ENCODE assay signal across 8 cellular contexts in the genomic region with DNA sequence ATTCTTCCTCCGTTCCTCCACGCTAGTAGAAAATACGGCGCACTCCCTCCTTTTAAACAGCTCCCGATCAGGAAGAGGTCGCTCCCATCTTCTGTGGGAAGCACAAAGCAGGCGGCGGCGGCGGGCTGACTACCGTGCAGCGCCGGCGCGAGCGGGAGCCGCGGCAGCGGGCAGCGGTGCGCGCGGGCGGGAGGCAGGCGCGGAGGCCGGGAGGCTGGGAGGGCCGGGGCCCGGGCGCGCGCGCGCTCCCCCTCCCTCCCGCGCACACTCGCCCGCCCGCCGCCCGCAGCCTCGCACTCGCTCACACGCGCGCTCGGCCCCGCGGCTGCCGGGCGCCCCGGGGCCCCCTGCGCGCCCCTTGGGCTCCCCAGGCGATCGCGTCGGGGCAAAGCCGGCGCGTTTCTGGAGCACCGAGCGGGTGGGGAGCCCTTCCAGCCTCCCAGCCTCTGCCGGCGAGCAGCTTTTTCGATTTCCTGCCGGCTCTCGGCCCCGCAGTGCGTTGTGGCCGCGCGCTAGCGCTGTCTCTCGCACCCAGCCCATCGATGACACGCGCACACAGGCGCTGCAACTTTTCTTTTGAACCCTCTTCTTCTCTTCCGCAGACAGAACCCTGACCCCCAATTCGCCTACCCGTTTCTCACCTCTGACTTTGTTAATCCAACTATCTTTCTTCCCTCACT. TPM values are rescaled to one million over a fixed set of nuclear protein-coding genes. Genes with fewer than 3 reads are reported as not detected.
A peak's percentile ranks its signal among the peaks of the same experiment; 100 is the strongest.
DNase-seq lines count a peak whose midpoint lies in the region; ATAC-seq, FAIRE-seq and TF ChIP-seq lines count a peak whose summit lies in the region.

A gene (minus strand): TSS at position 165 of the 680 bp plus-strand sequence.

- FAIRE-seq in RCC 7860 (lab: Jason Lieb, UNC), result no peak

- CTCF ChIA-PET in CD8-positive, alpha-beta T cell (lab: Charles Lee), result no interaction called here
- CTCF ChIA-PET in Panc1 (lab: Charles Lee), result interaction anchor here (0.7 kb wide), 1 partner anchor 1232 kb away, joined by 4 read pairs; no protein-coding TSS in a partner anchor

- no peaks in the 10 kb centered on the region for H3K36me3 ChIP-seq in CD8-positive, alpha-beta T cell (ENCODE audit: insufficient read depth, low read length)
- H3K36me3 ChIP-seq in Panc1 (ENCODE audit: control insufficient read depth, insufficient read depth, low read length) (no peaks in the 10 kb centered on the region), duodenal mucosa (ENCODE audit: control insufficient read depth in 1 of 2, insufficient read depth in 2 of 2, low read length in 2 of 2) (no peaks in the 10 kb centered on the region)

- no peaks in the 10 kb centered on the region for H3K9me3 ChIP-seq in CD8-positive, alpha-beta T cell (ENCODE audit: low read length)
- no peaks in the 10 kb centered on the region for H3K9me3 ChIP-seq in Panc1 (ENCODE audit: control insufficient read depth, insufficient read depth, low read depth, low read length)
- no peaks in the 10 kb centered on the region for H3K9me3 ChIP-seq in duodenal mucosa (ENCODE audit: control insufficient read depth in 1 of 2, low read length in 2 of 2)

- no TSS peak for BruUV-seq in Panc1 (replicated peaks; lab: Mats Ljungman, UMichigan)

- intact Hi-C loops in CD8-positive, alpha-beta T cell (cut with DNase I, micrococcal nuclease), result no loop called here
- intact Hi-C loops in Panc1 (cut with micrococcal nuclease; ENCODE audit: unreplicated experiment), result no loop called here

- TF ChIP-seq CTCF in CD8-positive, alpha-beta T cell (IDR thresholded peaks at IDR 0.05), result no peak
- no peak for TF ChIP-seq CTCF in Panc1 (IDR thresholded peaks at IDR 0.05)

- no peaks in the 10 kb centered on the region for H3K4me1 ChIP-seq in CD8-positive, alpha-beta T cell (ENCODE audit: insufficient read depth, low read length)
- H3K4me1 ChIP-seq in Panc1 (ENCODE audit: control insufficient read depth, insufficient read depth, low read length) (peaks cover 4% of the 10 kb centered on the region; the same call in 1 of the 2 replicates), duodenal mucosa (ENCODE audit: control insufficient read depth in 1 of 2, insufficient read depth in 2 of 2, low read length in 2 of 2) (peaks cover 0 to 18% of the 10 kb centered on the region in 2 donors)

- H3K27me3 ChIP-seq in CD8-positive, alpha-beta T cell (ENCODE audit: insufficient read depth, low read length), result no peaks in the 10 kb centered on the region
- H3K27me3 ChIP-seq in Panc1 (ENCODE audit: control insufficient read depth, insufficient read depth, low read length) (peaks cover 12% of the 10 kb centered on the region), duodenal mucosa (ENCODE audit: control insufficient read depth in 1 of 2, insufficient read depth in 2 of 2, low read length in 2 of 2) (no peaks in the 10 kb centered on the region)

- no peak for ATAC-seq in CD8-positive, alpha-beta T cell
- ATAC-seq in GM21619 (IDR thresholded peaks at IDR 0.05; ENCODE audit: unreplicated experiment) (peak; percentile 41), Panc1 (peak; percentile 82), memory B cell (ENCODE audit: low read depth) (peak; percentile 17)

- peaks cover 15% of the 10 kb centered on the region for H3K4me1 Mint-ChIP-seq in CD8-positive, alpha-beta T cell (ENCODE audit: low read depth)
- H3K4me1 Mint-ChIP-seq in memory B cell, result peaks cover 15% of the 10 kb centered on the region

- POLR2A ChIA-PET in CD8-positive, alpha-beta T cell (lab: Charles Lee), result no interaction called here
- POLR2A ChIA-PET in Panc1 (lab: Charles Lee), result no interaction called here

- H3K4me3 ChIP-seq in CD8-positive, alpha-beta T cell (ENCODE audit: low read depth, low read length), result no peak within 1 kb of the TSS
- H3K4me3 ChIP-seq in Panc1 (ENCODE audit: low read depth in 2 of 2, low read length in 2 of 2), result peak within 1 kb of the TSS; percentile 48 to 51
- H3K4me3 ChIP-seq in duodenal mucosa (ENCODE audit: low read depth in 1 of 2, low read length in 2 of 2), result peak within 1 kb of the TSS; percentile 66 to 85

- no peak for DNase-seq in CD8-positive, alpha-beta T cell
- DNase-seq in Panc1 (ENCODE audit: low read depth, low spot score) (no peak), memory B cell (ENCODE audit: low spot score in 2 of 2) (no peak), RCC 7860 (ENCODE audit: low spot score) (no peak)
- no peak for DNase-seq in effector CD8-positive, alpha-beta T cell (lab: John Stamatoyannopoulos, UW)

- H3K27me3 Mint-ChIP-seq in CD8-positive, alpha-beta T cell (ENCODE audit: low read depth), result peaks cover 31% of the 10 kb centered on the region
- H3K27me3 Mint-ChIP-seq in memory B cell, result peaks cover 14% of the 10 kb centered on the region

- peak within 1 kb of the TSS; percentile 34 to 73 for H3K9ac ChIP-seq in duodenal mucosa (ENCODE audit: low read depth in 1 of 2, low read length in 2 of 2)

- no peak within 1 kb of the TSS for H3K27ac Mint-ChIP-seq in CD8-positive, alpha-beta T cell
- H3K27ac Mint-ChIP-seq in memory B cell, result no peak within 1 kb of the TSS

- H3K36me3 Mint-ChIP-seq in CD8-positive, alpha-beta T cell, result no peaks in the 10 kb centered on the region
- peaks cover 2% of the 10 kb centered on the region for H3K36me3 Mint-ChIP-seq in memory B cell

- peak within 1 kb of the TSS; percentile 63 for H3K4me3 Mint-ChIP-seq in CD8-positive, alpha-beta T cell
- peak within 1 kb of the TSS; percentile 76 for H3K4me3 Mint-ChIP-seq in memory B cell

- H3K9me3 Mint-ChIP-seq in CD8-positive, alpha-beta T cell, result no peaks in the 10 kb centered on the region
- H3K9me3 Mint-ChIP-seq in memory B cell, result peaks cover 2% of the 10 kb centered on the region

- in situ Hi-C loops in Panc1 (cut with HindIII; ENCODE audit: low pct_unique_long_range_greater_than_20kb, low sequenced_read_pairs), result no loop called here

- no peak within 1 kb of the TSS for H3K27ac ChIP-seq in CD8-positive, alpha-beta T cell (ENCODE audit: low read depth, low read length)
- no peak within 1 kb of the TSS for H3K27ac ChIP-seq in Panc1 (ENCODE audit: low read length)
- H3K27ac ChIP-seq in duodenal mucosa (ENCODE audit: low read depth, low read length), result peak within 1 kb of the TSS; percentile 30
- peak within 1 kb of the TSS; percentile 50 for H3K27ac ChIP-seq in temporal lobe (ENCODE audit: low read depth, low read length)

RNA-seq across cellular contexts. Expression of the gene that starts here (rescaled TPM):
- total RNA-seq in CD8-positive, alpha-beta T cell, result not detected
- total RNA-seq in Panc1 (2021; ENCODE audit: unreplicated experiment) (0.59 TPM), temporal lobe (109 TPM)
- 0.13 TPM for polyA plus RNA-seq in Panc1 (2012; ENCODE audit: insufficient read length)

Comparison
In these comparisons a context has a peak if more than half of its experiments do, and no peak if none do; other contexts are left out.
1. RNA of the gene that starts here (total RNA-seq): 109 TPM in temporal lobe (single experiment); 0.59 TPM in Panc1 (single experiment) and not detected in CD8-positive, alpha-beta T cell; every median in the first group is over 10 times any median in the second.
2. Peak in ATAC-seq and H3K4me3 ChIP-seq in Panc1; RNA of the gene not detected or under 1 TPM.
3. H3K27ac ChIP-seq: peak in duodenal mucosa (single experiment) and temporal lobe (single experiment); none in CD8-positive, alpha-beta T cell (single experiment) and Panc1 (single experiment).